ENCODE assay signal across 8 cellular contexts in the genomic region with DNA sequence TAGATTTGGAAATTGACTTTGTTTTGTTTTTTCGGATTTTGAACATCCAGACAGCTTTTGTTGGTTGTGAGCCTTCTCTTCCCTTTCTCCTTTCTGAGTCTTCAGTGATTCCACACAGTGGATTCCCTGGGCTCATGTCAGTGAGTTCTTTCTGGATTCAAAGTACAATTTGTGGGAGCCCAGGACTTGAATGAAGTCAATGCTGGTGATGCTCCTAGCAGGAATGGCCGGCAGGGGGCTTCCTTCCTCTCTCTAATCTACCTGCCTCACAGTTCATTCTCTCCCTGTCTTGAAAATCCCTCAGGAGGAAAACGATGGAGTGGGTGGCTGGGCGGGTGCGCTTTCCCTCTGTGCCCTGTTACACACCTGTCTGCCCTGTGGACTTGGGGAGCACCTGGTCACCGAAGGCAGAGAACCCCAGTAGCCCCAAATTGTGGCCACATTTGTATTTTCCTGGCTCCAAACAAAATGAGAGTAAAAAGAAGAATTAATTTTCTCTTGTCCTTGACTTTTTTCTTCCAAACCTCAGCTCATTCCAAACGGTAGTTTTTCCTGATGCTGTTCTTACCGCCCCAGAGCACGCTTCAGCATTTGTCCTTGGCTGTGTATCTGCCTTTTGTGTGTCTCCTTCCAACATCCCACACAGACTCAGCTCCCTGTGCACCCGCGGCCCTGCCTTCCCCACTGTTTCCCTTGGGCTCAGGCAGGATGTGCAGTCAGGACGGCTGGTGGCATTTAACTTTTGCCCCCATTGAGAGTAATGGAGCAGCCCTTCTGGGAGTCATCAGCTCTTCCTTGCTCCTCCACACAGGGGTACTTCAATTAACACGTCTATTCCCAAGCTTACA.
A peak's percentile ranks its signal among the peaks of the same experiment; 100 is the strongest.
DNase-seq lines count a peak whose midpoint lies in the region; ATAC-seq and TF ChIP-seq lines count a peak whose summit lies in the region.

No MANE protein-coding gene starts in this region.

- H3K4me3 ChIP-seq in BE2C (ENCODE audit: low read depth, low read length) = no peak overlapping the region
- no peak overlapping the region for H3K4me3 ChIP-seq in HAP-1

- H3K4me1 ChIP-seq in BE2C = no peaks in the 10 kb centered on the region
- no peaks in the 10 kb centered on the region for H3K4me1 ChIP-seq in HAP-1

- H3K9me3 ChIP-seq in BE2C = no peaks in the 10 kb centered on the region
- no peaks in the 10 kb centered on the region for H3K9me3 ChIP-seq in HAP-1

- peak; percentile 32 for DNase-seq in BE2C
- peak; percentile 4 to 40 for DNase-seq in HAP-1 (ENCODE audit: low spot score in 2 of 2)
- DNase-seq in RPMI7951 (ENCODE audit: low read depth) = peak; percentile 37
- peak; percentile 78 for DNase-seq in iPS-NIHi7 (ENCODE audit: extremely low spot score)
- no peak for DNase-seq in DMS114 treated with DMSO at 0.1 percent for 48 hours (lab: John Stamatoyannopoulos, UW; ENCODE audit: unreplicated experiment)
- DNase-seq in anterior cingulate cortex (lab: John Stamatoyannopoulos, UW) = no peak

- peak; percentile 56 for TF ChIP-seq CTCF in BE2C (IDR thresholded peaks at IDR 0.05; ENCODE audit: low read depth, low read length)

- H3K27me3 ChIP-seq in BE2C (no peaks in the 10 kb centered on the region), HAP-1 (ENCODE audit: low read depth) (no peaks in the 10 kb centered on the region)

- in situ Hi-C loops in HAP-1 (cut with MboI; ENCODE audit: low sequenced_read_pairs) = no loop called here

- H3K36me3 ChIP-seq in BE2C = no peaks in the 10 kb centered on the region
- no peaks in the 10 kb centered on the region for H3K36me3 ChIP-seq in HAP-1 (replicated peaks)

- ATAC-seq in GM18498 (IDR thresholded peaks at IDR 0.05; ENCODE audit: unreplicated experiment) (no peak), GM21367 (IDR thresholded peaks at IDR 0.05; ENCODE audit: unreplicated experiment) (no peak)

Comparison
In these comparisons a context has a peak if more than half of its experiments do, and no peak if none do; other contexts are left out.
1. DNase-seq: peak in BE2C (single experiment), HAP-1 (2 of 2), RPMI7951 (single experiment) and iPS-NIHi7 (single experiment); none in DMS114 treated with DMSO at 0.1 percent for 48 hours (single experiment) and anterior cingulate cortex (0 of 58).